1 cellular context compared by ENCODE assay signal in the genomic region with DNA sequence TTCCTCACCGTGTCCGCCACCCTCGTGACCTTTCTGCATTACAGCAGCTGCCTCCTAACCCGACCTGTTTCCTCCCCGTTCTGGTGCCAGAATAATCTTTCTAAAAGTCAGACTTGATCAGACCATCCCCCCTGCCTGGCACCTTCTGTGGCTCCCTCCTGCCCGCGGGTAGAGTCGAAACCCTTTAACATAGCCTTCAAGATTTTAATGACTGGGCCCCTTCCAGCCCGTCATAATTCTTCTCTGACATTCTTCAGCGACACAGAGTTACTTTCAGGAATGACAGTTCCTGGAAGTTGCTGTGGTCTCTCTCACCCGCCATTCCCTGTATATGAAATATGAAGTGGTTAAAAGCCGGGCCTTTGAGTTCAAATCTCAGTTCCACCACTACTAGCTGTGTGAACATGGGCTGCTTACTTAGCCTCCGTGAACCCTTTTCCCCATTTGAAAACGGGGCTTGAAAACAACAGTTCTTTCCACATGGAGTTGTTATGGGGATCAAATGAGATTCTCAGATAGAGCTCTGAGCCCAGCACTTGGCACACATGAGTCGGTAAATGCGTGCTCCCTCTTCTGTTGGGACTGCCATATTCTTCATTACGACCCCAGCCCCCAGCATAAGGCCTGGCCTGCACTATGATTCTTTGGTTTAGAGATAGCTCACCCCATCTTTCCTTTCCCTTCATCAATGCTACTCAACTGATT.
TF ChIP-seq lines count a peak whose summit lies in the region.

No MANE protein-coding gene starts in this region.

TF ChIP-seq in K562, 482 proteins besides CTCF, POLR2A, EP300 and RAD21 (continued from another document and continues in another):
- TF ChIP-seq, protein P1, sequence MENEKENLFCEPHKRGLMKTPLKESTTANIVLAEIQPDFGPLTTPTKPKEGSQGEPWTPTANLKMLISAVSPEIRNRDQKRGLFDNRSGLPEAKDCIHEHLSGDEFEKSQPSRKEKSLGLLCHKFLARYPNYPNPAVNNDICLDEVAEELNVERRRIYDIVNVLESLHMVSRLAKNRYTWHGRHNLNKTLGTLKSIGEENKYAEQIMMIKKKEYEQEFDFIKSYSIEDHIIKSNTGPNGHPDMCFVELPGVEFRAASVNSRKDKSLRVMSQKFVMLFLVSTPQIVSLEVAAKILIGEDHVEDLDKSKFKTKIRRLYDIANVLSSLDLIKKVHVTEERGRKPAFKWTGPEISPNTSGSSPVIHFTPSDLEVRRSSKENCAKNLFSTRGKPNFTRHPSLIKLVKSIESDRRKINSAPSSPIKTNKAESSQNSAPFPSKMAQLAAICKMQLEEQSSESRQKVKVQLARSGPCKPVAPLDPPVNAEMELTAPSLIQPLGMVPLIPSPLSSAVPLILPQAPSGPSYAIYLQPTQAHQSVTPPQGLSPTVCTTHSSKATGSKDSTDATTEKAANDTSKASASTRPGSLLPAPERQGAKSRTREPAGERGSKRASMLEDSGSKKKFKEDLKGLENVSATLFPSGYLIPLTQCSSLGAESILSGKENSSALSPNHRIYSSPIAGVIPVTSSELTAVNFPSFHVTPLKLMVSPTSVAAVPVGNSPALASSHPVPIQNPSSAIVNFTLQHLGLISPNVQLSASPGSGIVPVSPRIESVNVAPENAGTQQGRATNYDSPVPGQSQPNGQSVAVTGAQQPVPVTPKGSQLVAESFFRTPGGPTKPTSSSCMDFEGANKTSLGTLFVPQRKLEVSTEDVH (IDR thresholded peaks at IDR 0.05; ENCODE audit: low read depth, partially characterized antibody), result peak; percentile 22
- TF ChIP-seq STAT5A (IDR thresholded peaks at IDR 0.05; ENCODE audit: borderline replicate concordance, low read length) (peak; percentile 46; the same call in 1 of the 2 replicates), MAZ (CRISPR knock-in tag; conservative IDR thresholded peaks at IDR 0.05 in 1 of 2, IDR thresholded peaks at IDR 0.05 in 1 of 2) (0 out of 4 replicates have a peak, but pooled peaks of 1 of the 2 experiments have one; percentile 9), ETV5 (CRISPR knock-in tag; IDR thresholded peaks at IDR 0.05; ENCODE audit: low read depth) (peak; percentile 53; the same call in 1 of the 2 replicates), JUND (IDR thresholded peaks at IDR 0.05; ENCODE audit: borderline replicate concordance, low read depth, low read length) (no peak), JUND (tag; IDR thresholded peaks at IDR 0.05; ENCODE audit: borderline replicate concordance, low read depth, low read length) (peak; percentile 23; the same call in 1 of the 3 replicates), SMARCE1 (IDR thresholded peaks at IDR 0.05) (0 out of 2 replicates have a peak, but pooled peaks have one; percentile 42), TFAM (CRISPR knock-in tag; conservative IDR thresholded peaks at IDR 0.05) (no peak), RBBP5 (IDR thresholded peaks at IDR 0.05; ENCODE audit: borderline replicate concordance, insufficient read depth, low read length, poor library complexity, severe bottlenecking) (peak; percentile 23), SMAD4 (CRISPR knock-in tag; conservative IDR thresholded peaks at IDR 0.05) (0 out of 2 replicates have a peak, but pooled peaks have one; percentile 43), CHD1 (IDR thresholded peaks at IDR 0.05; ENCODE audit: low read length) (peak; percentile 88), RCOR1 (IDR thresholded peaks at IDR 0.05; ENCODE audit: borderline replicate concordance in 1 of 2, low read depth in 2 of 2, low read length in 2 of 2) (peak in 1 of 2 experiments; percentile 28; a peak in 1 of 4 replicates), CREM (IDR thresholded peaks at IDR 0.05; ENCODE audit: low read depth) (0 out of 2 replicates have a peak, but pooled peaks have one; percentile 3), ZNF224 (CRISPR knock-in tag; IDR thresholded peaks at IDR 0.05) (no peak), SMARCA5 (IDR thresholded peaks at IDR 0.05) (no peak), NFIC (IDR thresholded peaks at IDR 0.05) (no peak), PML (IDR thresholded peaks at IDR 0.05; ENCODE audit: low read length) (peak; percentile 14; the same call in 1 of the 2 replicates), GATA2 (CRISPR knock-in tag; IDR thresholded peaks at IDR 0.05) (0 out of 2 replicates have a peak, but pooled peaks have one; percentile 15), SIN3A (IDR thresholded peaks at IDR 0.05; ENCODE audit: borderline replicate concordance in 2 of 2, control insufficient read depth in 1 of 2, low read depth in 2 of 2, low read length in 2 of 2) (0 out of 4 replicates have a peak, but pooled peaks of 1 of the 2 experiments have one; percentile 16), ZNF12 (CRISPR knock-in tag; IDR thresholded peaks at IDR 0.05) (peak; percentile 66; the same call in 1 of the 2 replicates), HDAC1 (IDR thresholded peaks at IDR 0.05) (peak in 1 of 2 experiments; percentile 46; a peak in 3 of 4 replicates), DPF2 (IDR thresholded peaks at IDR 0.05) (0 out of 2 replicates have a peak, but pooled peaks have one; percentile 30), ZFP36 (IDR thresholded peaks at IDR 0.05; ENCODE audit: low read depth, low read length, partially characterized antibody) (peak; percentile 15)
- TF ChIP-seq, protein P2, sequence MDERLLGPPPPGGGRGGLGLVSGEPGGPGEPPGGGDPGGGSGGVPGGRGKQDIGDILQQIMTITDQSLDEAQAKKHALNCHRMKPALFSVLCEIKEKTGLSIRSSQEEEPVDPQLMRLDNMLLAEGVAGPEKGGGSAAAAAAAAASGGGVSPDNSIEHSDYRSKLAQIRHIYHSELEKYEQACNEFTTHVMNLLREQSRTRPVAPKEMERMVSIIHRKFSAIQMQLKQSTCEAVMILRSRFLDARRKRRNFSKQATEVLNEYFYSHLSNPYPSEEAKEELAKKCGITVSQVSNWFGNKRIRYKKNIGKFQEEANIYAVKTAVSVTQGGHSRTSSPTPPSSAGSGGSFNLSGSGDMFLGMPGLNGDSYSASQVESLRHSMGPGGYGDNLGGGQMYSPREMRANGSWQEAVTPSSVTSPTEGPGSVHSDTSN (CRISPR knock-in tag; IDR thresholded peaks at IDR 0.05; ENCODE audit: low read depth), result no peak
- TF ChIP-seq, protein P2 (tag; conservative IDR thresholded peaks at IDR 0.05; ENCODE audit: low read depth), result peak; percentile 79
- TF ChIP-seq, protein P3, sequence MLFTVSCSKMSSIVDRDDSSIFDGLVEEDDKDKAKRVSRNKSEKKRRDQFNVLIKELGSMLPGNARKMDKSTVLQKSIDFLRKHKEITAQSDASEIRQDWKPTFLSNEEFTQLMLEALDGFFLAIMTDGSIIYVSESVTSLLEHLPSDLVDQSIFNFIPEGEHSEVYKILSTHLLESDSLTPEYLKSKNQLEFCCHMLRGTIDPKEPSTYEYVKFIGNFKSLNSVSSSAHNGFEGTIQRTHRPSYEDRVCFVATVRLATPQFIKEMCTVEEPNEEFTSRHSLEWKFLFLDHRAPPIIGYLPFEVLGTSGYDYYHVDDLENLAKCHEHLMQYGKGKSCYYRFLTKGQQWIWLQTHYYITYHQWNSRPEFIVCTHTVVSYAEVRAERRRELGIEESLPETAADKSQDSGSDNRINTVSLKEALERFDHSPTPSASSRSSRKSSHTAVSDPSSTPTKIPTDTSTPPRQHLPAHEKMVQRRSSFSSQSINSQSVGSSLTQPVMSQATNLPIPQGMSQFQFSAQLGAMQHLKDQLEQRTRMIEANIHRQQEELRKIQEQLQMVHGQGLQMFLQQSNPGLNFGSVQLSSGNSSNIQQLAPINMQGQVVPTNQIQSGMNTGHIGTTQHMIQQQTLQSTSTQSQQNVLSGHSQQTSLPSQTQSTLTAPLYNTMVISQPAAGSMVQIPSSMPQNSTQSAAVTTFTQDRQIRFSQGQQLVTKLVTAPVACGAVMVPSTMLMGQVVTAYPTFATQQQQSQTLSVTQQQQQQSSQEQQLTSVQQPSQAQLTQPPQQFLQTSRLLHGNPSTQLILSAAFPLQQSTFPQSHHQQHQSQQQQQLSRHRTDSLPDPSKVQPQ (CRISPR knock-in tag; IDR thresholded peaks at IDR 0.05; ENCODE audit: borderline replicate concordance), result no peak
- TF ChIP-seq, protein P4, sequence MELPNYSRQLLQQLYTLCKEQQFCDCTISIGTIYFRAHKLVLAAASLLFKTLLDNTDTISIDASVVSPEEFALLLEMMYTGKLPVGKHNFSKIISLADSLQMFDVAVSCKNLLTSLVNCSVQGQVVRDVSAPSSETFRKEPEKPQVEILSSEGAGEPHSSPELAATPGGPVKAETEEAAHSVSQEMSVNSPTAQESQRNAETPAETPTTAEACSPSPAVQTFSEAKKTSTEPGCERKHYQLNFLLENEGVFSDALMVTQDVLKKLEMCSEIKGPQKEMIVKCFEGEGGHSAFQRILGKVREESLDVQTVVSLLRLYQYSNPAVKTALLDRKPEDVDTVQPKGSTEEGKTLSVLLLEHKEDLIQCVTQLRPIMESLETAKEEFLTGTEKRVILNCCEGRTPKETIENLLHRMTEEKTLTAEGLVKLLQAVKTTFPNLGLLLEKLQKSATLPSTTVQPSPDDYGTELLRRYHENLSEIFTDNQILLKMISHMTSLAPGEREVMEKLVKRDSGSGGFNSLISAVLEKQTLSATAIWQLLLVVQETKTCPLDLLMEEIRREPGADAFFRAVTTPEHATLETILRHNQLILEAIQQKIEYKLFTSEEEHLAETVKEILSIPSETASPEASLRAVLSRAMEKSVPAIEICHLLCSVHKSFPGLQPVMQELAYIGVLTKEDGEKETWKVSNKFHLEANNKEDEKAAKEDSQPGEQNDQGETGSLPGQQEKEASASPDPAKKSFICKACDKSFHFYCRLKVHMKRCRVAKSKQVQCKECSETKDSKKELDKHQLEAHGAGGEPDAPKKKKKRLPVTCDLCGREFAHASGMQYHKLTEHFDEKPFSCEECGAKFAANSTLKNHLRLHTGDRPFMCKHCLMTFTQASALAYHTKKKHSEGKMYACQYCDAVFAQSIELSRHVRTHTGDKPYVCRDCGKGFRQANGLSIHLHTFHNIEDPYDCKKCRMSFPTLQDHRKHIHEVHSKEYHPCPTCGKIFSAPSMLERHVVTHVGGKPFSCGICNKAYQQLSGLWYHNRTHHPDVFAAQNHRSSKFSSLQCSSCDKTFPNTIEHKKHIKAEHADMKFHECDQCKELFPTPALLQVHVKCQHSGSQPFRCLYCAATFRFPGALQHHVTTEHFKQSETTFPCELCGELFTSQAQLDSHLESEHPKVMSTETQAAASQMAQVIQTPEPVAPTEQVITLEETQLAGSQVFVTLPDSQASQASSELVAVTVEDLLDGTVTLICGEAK (IDR thresholded peaks at IDR 0.05), result 0 out of 2 replicates have a peak, but pooled peaks have one; percentile 24
- TF ChIP-seq, protein P4 (CRISPR knock-in tag; IDR thresholded peaks at IDR 0.05), result no peak
